22 cellular contexts compared by ENCODE assay signal in genomic region chr1:223761416-223761815, GRCh38. TPM values are rescaled to one million over a fixed set of nuclear protein-coding genes. Genes with fewer than 3 reads are reported as not detected.
DNase-seq lines count a peak whose midpoint lies in the region; ATAC-seq and TF ChIP-seq lines count a peak whose summit lies in the region.
"Had no signal": no experiment of that assay in that cellular context is flagged by ENCODE, and none has a peak within 500 bp of the region (broad histone marks: within the 10 kb centered on the region; RNA-seq: fewer than 3 reads in every experiment).

No MANE protein-coding gene starts in this region.

- no peak overlapping the region for H3K9ac ChIP-seq in mesendoderm (ENCODE audit: low read length)

- no peaks in the 10 kb centered on the region for H3K4me1 Mint-ChIP-seq in activated T-cell treated with anti-CD3 and anti-CD28 coated beads, Interleukin-2, amount 50 U/mL, for 72 hours (ENCODE audit: low read depth)
- H3K4me1 Mint-ChIP-seq in activated T-cell treated with anti-CD3 and anti-CD28 coated beads, Interleukin-2, amount 50 U/mL, for 24 hours (ENCODE audit: low read depth), result no peaks in the 10 kb centered on the region
- H3K4me1 Mint-ChIP-seq in CD14-positive monocyte, result peaks cover 3% of the 10 kb centered on the region

- H3K4me3 ChIP-seq in choroid plexus epithelial cell (ENCODE audit: low read depth, low read length), result no peak overlapping the region
- H3K4me3 ChIP-seq in mesendoderm (ENCODE audit: low read length), result no peak overlapping the region
- H3K4me3 ChIP-seq: GM12878, SJCRH30 had no signal

- H3K4me2 ChIP-seq in mesendoderm (ENCODE audit: low read length), result no peak overlapping the region

- H3K23ac ChIP-seq in mesendoderm (ENCODE audit: low read length), result no peak overlapping the region

- no peaks in the 10 kb centered on the region for H3K9me3 Mint-ChIP-seq in activated T-cell treated with anti-CD3 and anti-CD28 coated beads, Interleukin-2, amount 50 U/mL, for 72 hours
- H3K9me3 Mint-ChIP-seq in activated T-cell treated with anti-CD3 and anti-CD28 coated beads, Interleukin-2, amount 50 U/mL, for 24 hours, result no peaks in the 10 kb centered on the region
- H3K9me3 Mint-ChIP-seq in CD14-positive monocyte, result no peaks in the 10 kb centered on the region
- H3K9me3 Mint-ChIP-seq: H9, IgD-negative memory B cell had no signal

- H3K4me3 Mint-ChIP-seq in activated T-cell treated with anti-CD3 and anti-CD28 coated beads, Interleukin-2, amount 50 U/mL, for 72 hours, result no peak overlapping the region
- no peak overlapping the region for H3K4me3 Mint-ChIP-seq in activated T-cell treated with anti-CD3 and anti-CD28 coated beads, Interleukin-2, amount 50 U/mL, for 24 hours
- no peak overlapping the region for H3K4me3 Mint-ChIP-seq in CD14-positive monocyte
- H3K4me3 Mint-ChIP-seq: H9, IgD-negative memory B cell had no signal

- H3K4ac ChIP-seq in mesendoderm (ENCODE audit: low read depth, low read length), result no peak overlapping the region

- peaks cover 5% of the 10 kb centered on the region for H3K4me1 ChIP-seq in mesendoderm (ENCODE audit: control insufficient read depth, low read depth, low read length)

- no peak for TF ChIP-seq CTCF in choroid plexus epithelial cell (conservative IDR thresholded peaks at IDR 0.05; ENCODE audit: low read depth, low read length)
- TF ChIP-seq CTCF in CD14-positive monocyte (IDR thresholded peaks at IDR 0.05), result no peak

- no peak overlapping the region for H2BK120ac ChIP-seq in mesendoderm (ENCODE audit: low read depth, low read length)

- no peak overlapping the region for H3K18ac ChIP-seq in mesendoderm (ENCODE audit: low read length)

- peaks cover 0 to 3% of the 10 kb centered on the region in 2 donors for H3K36me3 Mint-ChIP-seq in activated T-cell treated with anti-CD3 and anti-CD28 coated beads, Interleukin-2, amount 50 U/mL, for 72 hours (ENCODE audit: insufficient read depth in 2 of 2)
- peaks cover 89% of the 10 kb centered on the region for H3K36me3 Mint-ChIP-seq in activated T-cell treated with anti-CD3 and anti-CD28 coated beads, Interleukin-2, amount 50 U/mL, for 24 hours (ENCODE audit: low read depth)
- peaks cover 87 to 100% of the 10 kb centered on the region in 2 donors for H3K36me3 Mint-ChIP-seq in CD14-positive monocyte

- H2AK5ac ChIP-seq in mesendoderm (ENCODE audit: low read length), result no peak overlapping the region

- no peak overlapping the region for H2BK5ac ChIP-seq in mesendoderm (ENCODE audit: low read length)

- H3K36me3 ChIP-seq in mesendoderm (ENCODE audit: control insufficient read depth, insufficient read depth, low read length), result no peaks in the 10 kb centered on the region

- H3K56ac ChIP-seq in mesendoderm (ENCODE audit: low read length), result peak overlapping the region; percentile 30

- no peak overlapping the region for H4K8ac ChIP-seq in mesendoderm (ENCODE audit: low read depth, low read length)

- H3K27me3 ChIP-seq in mesendoderm (ENCODE audit: insufficient read depth, low read length, poor library complexity), result no peaks in the 10 kb centered on the region
- H3K27me3 ChIP-seq: SJCRH30 had no signal

- intact Hi-C loops in CD14-positive monocyte (cut with micrococcal nuclease), result no loop called here

- H2BK15ac ChIP-seq in mesendoderm (replicated peaks; ENCODE audit: low read depth), result no peak overlapping the region

- no peaks in the 10 kb centered on the region for H3K79me2 ChIP-seq in mesendoderm (ENCODE audit: control insufficient read depth, insufficient read depth, low read length)

- no peak for DNase-seq in activated T-cell treated with anti-CD3 and anti-CD28 coated beads, Interleukin-2, amount 50 U/mL, for 72 hours
- DNase-seq in activated T-cell treated with anti-CD3 and anti-CD28 coated beads, Interleukin-2, amount 50 U/mL, for 24 hours, result no peak
- DNase-seq in choroid plexus epithelial cell (ENCODE audit: low read depth) (peak; percentile 56), mesendoderm (no peak), CD14-positive monocyte (ENCODE audit: low spot score) (no peak)
- DNase-seq: 8988T, COR-L47, H9, MV-4-11, NCI-H1417 treated with DMSO at 0.1 percent for 48 hours, NCI-H2081 treated with DMSO at 0.1 percent for 48 hours, NCI-H2227 treated with DMSO at 0.1 percent for 48 hours, NCI-H526 treated with DMSO at 0.1 percent for 48 hours, OCI-M1, RPMI8226, SJCRH30 had no signal

- WGBS in mesendoderm (ENCODE audit: extremely low coverage, insufficient coverage, low lambda C conversion rate), result no CpG with 5 or more reads among the region's 7 CpGs

- no peaks in the 10 kb centered on the region for H3K27me3 Mint-ChIP-seq in activated T-cell treated with anti-CD3 and anti-CD28 coated beads, Interleukin-2, amount 50 U/mL, for 72 hours (ENCODE audit: low read depth)
- no peaks in the 10 kb centered on the region for H3K27me3 Mint-ChIP-seq in activated T-cell treated with anti-CD3 and anti-CD28 coated beads, Interleukin-2, amount 50 U/mL, for 24 hours
- peaks cover 0 to 4% (median 0%) of the 10 kb centered on the region in 3 donors for H3K27me3 Mint-ChIP-seq in CD14-positive monocyte (ENCODE audit: low read depth in 3 of 3)
- H3K27me3 Mint-ChIP-seq: IgD-negative memory B cell had no signal

- no peak for ATAC-seq in activated T-cell treated with anti-CD3 and anti-CD28 coated beads, Interleukin-2, amount 50 U/mL, for 72 hours (replicated peaks in 1 of 2)
- ATAC-seq in HG03460 (IDR thresholded peaks at IDR 0.05; ENCODE audit: unreplicated experiment) (no peak), GM19463 (IDR thresholded peaks at IDR 0.05; ENCODE audit: unreplicated experiment) (no peak), HG03039 (IDR thresholded peaks at IDR 0.05; ENCODE audit: unreplicated experiment) (no peak)
- ATAC-seq: GM12878 had no signal

- no peak overlapping the region for H3K27ac ChIP-seq in mesendoderm (ENCODE audit: low read depth, low read length)
- H3K27ac ChIP-seq: C4-2B, SJCRH30 had no signal

- H4K5ac ChIP-seq in mesendoderm (ENCODE audit: low read length), result no peak overlapping the region

- no peaks in the 10 kb centered on the region for H3K79me1 ChIP-seq in mesendoderm (ENCODE audit: low read length)

- peak overlapping the region; percentile 89 for H3K27ac Mint-ChIP-seq in activated T-cell treated with anti-CD3 and anti-CD28 coated beads, Interleukin-2, amount 50 U/mL, for 72 hours
- no peak overlapping the region for H3K27ac Mint-ChIP-seq in activated T-cell treated with anti-CD3 and anti-CD28 coated beads, Interleukin-2, amount 50 U/mL, for 24 hours
- peak overlapping the region in 3 of 7 donors; percentile 4 to 44 (median 25) for H3K27ac Mint-ChIP-seq in CD14-positive monocyte
- H3K27ac Mint-ChIP-seq: IgD-negative memory B cell had no signal

RNA-seq across cellular contexts. Expression of gene CAPN2, which starts 49.1 kb away (rescaled TPM):
- total RNA-seq in activated T-cell treated with anti-CD3 and anti-CD28 coated beads, Interleukin-2, amount 50 U/mL, for 72 hours, result 10 to 100 TPM; 37.8 to 58.8 TPM
- polyA plus RNA-seq in mesendoderm (2013, experiment 1 of 2), result 15.4 TPM
- polyA plus RNA-seq in mesendoderm (2013, experiment 2 of 2), result 17.2 TPM
- polyA plus RNA-seq in CD14-positive monocyte, result 100 to 1,000 TPM; 127 to 182 TPM
